Comparison of ENCODE assay signal across 24 cellular contexts in the genomic region with DNA sequence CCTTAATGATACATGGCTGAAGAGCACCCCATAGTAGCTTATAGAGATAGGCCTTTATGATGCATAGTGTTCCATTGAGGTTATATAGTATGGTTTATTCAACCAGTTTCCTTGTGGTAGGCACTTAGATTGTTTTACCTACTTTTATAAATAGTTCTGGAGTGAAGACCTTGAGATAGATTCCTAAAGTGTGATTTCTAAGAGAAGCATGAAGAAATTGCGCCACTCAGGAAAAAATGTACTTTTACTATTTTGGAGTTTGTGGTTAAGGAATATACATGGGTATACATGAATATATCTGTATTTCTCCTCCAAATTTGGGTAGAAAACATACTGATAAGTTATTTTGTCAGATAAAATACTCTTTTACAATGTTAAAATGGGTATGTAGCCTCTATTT.
DNase-seq lines count a peak whose midpoint lies in the region; ATAC-seq and TF ChIP-seq lines count a peak whose summit lies in the region.
"Had no signal": no experiment of that assay in that cellular context is flagged by ENCODE, and none has a peak within 500 bp of the region (broad histone marks: within the 10 kb centered on the region; RNA-seq: fewer than 3 reads in every experiment).

No MANE protein-coding gene starts in this region.

- H3K23ac ChIP-seq in mesenchymal stem cell (ENCODE audit: low read length in 2 of 2), result no peak overlapping the region

- no peak overlapping the region for H3K4me2 ChIP-seq in mesenchymal stem cell (ENCODE audit: low read length, poor library complexity, severe bottlenecking)

- no peak overlapping the region for H3K14ac ChIP-seq in mesenchymal stem cell (ENCODE audit: low read length in 2 of 2)

- no peak overlapping the region for H3K4me3 Mint-ChIP-seq in CD4-positive, CD25-positive, alpha-beta regulatory T cell
- H3K4me3 Mint-ChIP-seq in activated T-helper 1 cell treated with anti-CD3 and anti-CD28 coated beads, Interleukin-12 subunit alpha, Interleukin-12 subunit beta, Interleukin-2, Interleukin-4 antibody, amounts not matched to agents 30 ng/mL and 10 ng/mL and 1 ng/mL, durations not matched to agents 14 hours and 24 hours and 36 hours, result no peak overlapping the region
- H3K4me3 Mint-ChIP-seq in activated T-helper 17 cell treated with anti-CD3 and anti-CD28 coated beads, Interleukin-2, amount 50 U/mL, for 72 hours, result no peak overlapping the region
- H3K4me3 Mint-ChIP-seq: brain, nephron progenitor cell had no signal

- H2AK5ac ChIP-seq in mesenchymal stem cell (ENCODE audit: low read length, severe bottlenecking), result no peak overlapping the region

- no peak overlapping the region for H2BK5ac ChIP-seq in mesenchymal stem cell (ENCODE audit: low read depth, low read length, poor library complexity, severe bottlenecking)

- no peak overlapping the region for H3K27ac ChIP-seq in CD4-positive, CD25-positive, alpha-beta regulatory T cell (ENCODE audit: insufficient read depth, low read length, poor library complexity, severe bottlenecking)
- H3K27ac ChIP-seq in mesenchymal stem cell (ENCODE audit: low read length, poor library complexity, severe bottlenecking), result no peak overlapping the region
- H3K27ac ChIP-seq: esophagus muscularis mucosa, upper lobe of left lung had no signal

- H3K9ac ChIP-seq in mesenchymal stem cell (ENCODE audit: low read length), result no peak overlapping the region

- H4K8ac ChIP-seq in mesenchymal stem cell (ENCODE audit: low read length), result no peak overlapping the region

- H2AFZ ChIP-seq in mesenchymal stem cell (ENCODE audit: low read depth, low read length), result no peak overlapping the region

- no peaks in the 10 kb centered on the region for H3K9me3 ChIP-seq in CD4-positive, CD25-positive, alpha-beta regulatory T cell (ENCODE audit: control insufficient read depth in 2 of 2, low read length in 2 of 2)
- no peaks in the 10 kb centered on the region for H3K9me3 ChIP-seq in mesenchymal stem cell (ENCODE audit: control insufficient read depth, low read length)
- H3K9me3 ChIP-seq: esophagus muscularis mucosa, left ventricle myocardium inferior, upper lobe of left lung had no signal

- ATAC-seq in CD4-positive, CD25-positive, alpha-beta regulatory T cell (ENCODE audit: low read depth in 2 of 2), result no peak
- no peak for ATAC-seq in activated T-helper 17 cell treated with anti-CD3 and anti-CD28 coated beads, Interleukin-2, amount 50 U/mL, for 72 hours (replicated peaks)
- ATAC-seq: Panc1, sciatic nerve had no signal

- H3K27me3 Mint-ChIP-seq in CD4-positive, CD25-positive, alpha-beta regulatory T cell, result no peaks in the 10 kb centered on the region
- no peaks in the 10 kb centered on the region for H3K27me3 Mint-ChIP-seq in activated T-helper 1 cell treated with anti-CD3 and anti-CD28 coated beads, Interleukin-12 subunit alpha, Interleukin-12 subunit beta, Interleukin-2, Interleukin-4 antibody, amounts not matched to agents 30 ng/mL and 10 ng/mL and 1 ng/mL, durations not matched to agents 14 hours and 24 hours and 36 hours (ENCODE audit: insufficient read depth)
- H3K27me3 Mint-ChIP-seq in activated T-helper 17 cell treated with anti-CD3 and anti-CD28 coated beads, Interleukin-2, amount 50 U/mL, for 72 hours, result no peaks in the 10 kb centered on the region
- H3K27me3 Mint-ChIP-seq: brain had no signal

- H3K4me3 ChIP-seq in AG10803 (ENCODE audit: low read length) (no peak overlapping the region), mesenchymal stem cell (ENCODE audit: insufficient read depth in 1 of 2, low read depth in 1 of 2, low read length in 2 of 2) (no peak overlapping the region)
- H3K4me3 ChIP-seq in CD4-positive, CD25-positive, alpha-beta regulatory T cell (ENCODE audit: low read depth, low read length), result no peak overlapping the region
- H3K4me3 ChIP-seq: esophagus muscularis mucosa, left ventricle myocardium inferior, upper lobe of left lung had no signal

- H3K27me3 ChIP-seq in CD4-positive, CD25-positive, alpha-beta regulatory T cell (ENCODE audit: control insufficient read depth, insufficient read depth, low read length), result no peaks in the 10 kb centered on the region
- H3K27me3 ChIP-seq in mesenchymal stem cell (ENCODE audit: control insufficient read depth in 1 of 2, insufficient read depth in 1 of 2, low read length in 2 of 2), result no peaks in the 10 kb centered on the region
- H3K27me3 ChIP-seq: esophagus muscularis mucosa, upper lobe of left lung had no signal

- intact Hi-C loops in activated T-helper 1 cell treated with anti-CD3 and anti-CD28 coated beads, Interleukin-12 subunit alpha, Interleukin-12 subunit beta, Interleukin-2, Interleukin-4 antibody, amounts not matched to agents 30 ng/mL and 10 ng/mL and 1 ng/mL, durations not matched to agents 14 hours and 24 hours and 36 hours (cut with micrococcal nuclease), result no loop called here

- DNase-seq in AG10803 (ENCODE audit: low read depth) (peak; percentile 48), mesenchymal stem cell (peak; percentile 20), cerebellar cortex (ENCODE audit: low spot score) (no peak), DMS 273 treated with DMSO at 0.1 percent for 48 hours (lab: John Stamatoyannopoulos, UW) (no peak), GF-D8 (lab: John Stamatoyannopoulos, UW) (no peak)
- no peak for DNase-seq in CD4-positive, CD25-positive, alpha-beta regulatory T cell
- no peak for DNase-seq in activated T-helper 1 cell treated with anti-CD3 and anti-CD28 coated beads, Interleukin-12 subunit alpha, Interleukin-12 subunit beta, Interleukin-2, Interleukin-4 antibody, amounts not matched to agents 30 ng/mL and 10 ng/mL and 1 ng/mL, durations not matched to agents 14 hours and 24 hours and 36 hours (ENCODE audit: low spot score)
- DNase-seq: activated CD4-positive, CD25-positive, alpha-beta regulatory T cell treated with anti-CD3 and anti-CD28 coated beads, Interleukin-2, amount 50 U/mL, for 72 hours; effector memory CD4-positive, alpha-beta T cell; Kasumi-1; left ventricle myocardium inferior; NCI-H1694 treated with DMSO at 0.1 percent for 48 hours; NCI-H2171 treated with DMSO at 0.1 percent for 48 hours; NCI-H524; nephron progenitor cell; NK-92 treated with Interleukin-12 subunit alpha and Interleukin-12 subunit beta, amount 100 ng/mL, for 24 hours; SIG-M5; stimulated activated CD4-positive, alpha-beta T cell treated with anti-CD3 and anti-CD28 coated beads, Interleukin-15, amount 100 ng/mL, for 24 hours; upper lobe of left lung had no signal

- peaks cover 94% of the 10 kb centered on the region for H3K36me3 ChIP-seq in CD4-positive, CD25-positive, alpha-beta regulatory T cell (ENCODE audit: control insufficient read depth, insufficient read depth, low read length)
- peaks cover 22 to 95% of the 10 kb centered on the region in 2 experiments for H3K36me3 ChIP-seq in mesenchymal stem cell (ENCODE audit: control insufficient read depth in 1 of 2, insufficient read depth in 2 of 2, low read depth in 1 of 2, low read length in 2 of 2)

- H3K36me3 Mint-ChIP-seq in CD4-positive, CD25-positive, alpha-beta regulatory T cell, result peaks cover 71% of the 10 kb centered on the region
- H3K36me3 Mint-ChIP-seq in activated T-helper 1 cell treated with anti-CD3 and anti-CD28 coated beads, Interleukin-12 subunit alpha, Interleukin-12 subunit beta, Interleukin-2, Interleukin-4 antibody, amounts not matched to agents 30 ng/mL and 10 ng/mL and 1 ng/mL, durations not matched to agents 14 hours and 24 hours and 36 hours (ENCODE audit: low read depth), result peaks cover 53% of the 10 kb centered on the region
- no peaks in the 10 kb centered on the region for H3K36me3 Mint-ChIP-seq in activated T-helper 17 cell treated with anti-CD3 and anti-CD28 coated beads, Interleukin-2, amount 50 U/mL, for 72 hours (ENCODE audit: low read depth)

- TF ChIP-seq CTCF in AG10803 (conservative IDR thresholded peaks at IDR 0.05; ENCODE audit: low read length), result no peak

- H3K4me1 Mint-ChIP-seq in CD4-positive, CD25-positive, alpha-beta regulatory T cell, result peaks cover 17 to 39% (median 24%) of the 10 kb centered on the region in 4 donors
- peaks cover 31% of the 10 kb centered on the region for H3K4me1 Mint-ChIP-seq in activated T-helper 1 cell treated with anti-CD3 and anti-CD28 coated beads, Interleukin-12 subunit alpha, Interleukin-12 subunit beta, Interleukin-2, Interleukin-4 antibody, amounts not matched to agents 30 ng/mL and 10 ng/mL and 1 ng/mL, durations not matched to agents 14 hours and 24 hours and 36 hours (ENCODE audit: low read depth)
- peaks cover 21% of the 10 kb centered on the region for H3K4me1 Mint-ChIP-seq in activated T-helper 17 cell treated with anti-CD3 and anti-CD28 coated beads, Interleukin-2, amount 50 U/mL, for 72 hours
- H3K4me1 Mint-ChIP-seq: nephron progenitor cell had no signal

- no peaks in the 10 kb centered on the region for H3K4me1 ChIP-seq in CD4-positive, CD25-positive, alpha-beta regulatory T cell (ENCODE audit: control insufficient read depth, insufficient read depth, low read length, poor library complexity, severe bottlenecking)
- no peaks in the 10 kb centered on the region for H3K4me1 ChIP-seq in mesenchymal stem cell (ENCODE audit: control insufficient read depth, insufficient read depth, low read depth, low read length)

- H3K79me1 ChIP-seq in mesenchymal stem cell (replicated peaks; ENCODE audit: low read length, poor library complexity, severe bottlenecking), result peaks cover 9% of the 10 kb centered on the region

- 100% methylated on average over 1 of the region's 1 CpG for WGBS in mesenchymal stem cell

- H3K18ac ChIP-seq in mesenchymal stem cell (ENCODE audit: low read depth in 1 of 2, low read length in 2 of 2), result no peak overlapping the region

- H3K9me3 Mint-ChIP-seq in CD4-positive, CD25-positive, alpha-beta regulatory T cell, result peaks cover 0 to 2% (median 0%) of the 10 kb centered on the region in 7 donors
- no peaks in the 10 kb centered on the region for H3K9me3 Mint-ChIP-seq in activated T-helper 1 cell treated with anti-CD3 and anti-CD28 coated beads, Interleukin-12 subunit alpha, Interleukin-12 subunit beta, Interleukin-2, Interleukin-4 antibody, amounts not matched to agents 30 ng/mL and 10 ng/mL and 1 ng/mL, durations not matched to agents 14 hours and 24 hours and 36 hours
- no peaks in the 10 kb centered on the region for H3K9me3 Mint-ChIP-seq in activated T-helper 17 cell treated with anti-CD3 and anti-CD28 coated beads, Interleukin-2, amount 50 U/mL, for 72 hours
- H3K9me3 Mint-ChIP-seq: brain, nephron progenitor cell had no signal

- H2BK120ac ChIP-seq in mesenchymal stem cell (ENCODE audit: low read depth, low read length), result no peak overlapping the region

- peak overlapping the region in 2 of 3 donors; percentile 2 to 89 for H3K27ac Mint-ChIP-seq in CD4-positive, CD25-positive, alpha-beta regulatory T cell
- H3K27ac Mint-ChIP-seq in activated T-helper 1 cell treated with anti-CD3 and anti-CD28 coated beads, Interleukin-12 subunit alpha, Interleukin-12 subunit beta, Interleukin-2, Interleukin-4 antibody, amounts not matched to agents 30 ng/mL and 10 ng/mL and 1 ng/mL, durations not matched to agents 14 hours and 24 hours and 36 hours, result peak overlapping the region; percentile 41
- H3K27ac Mint-ChIP-seq in activated T-helper 17 cell treated with anti-CD3 and anti-CD28 coated beads, Interleukin-2, amount 50 U/mL, for 72 hours, result no peak overlapping the region

- no peak overlapping the region for H2BK12ac ChIP-seq in mesenchymal stem cell (ENCODE audit: low read length in 2 of 2)

- no peak overlapping the region for H2BK15ac ChIP-seq in mesenchymal stem cell (ENCODE audit: low read depth, poor library complexity, severe bottlenecking)

- H3K4ac ChIP-seq in mesenchymal stem cell (ENCODE audit: low read depth in 1 of 2, low read length in 2 of 2), result no peak overlapping the region

- H4K91ac ChIP-seq in mesenchymal stem cell (ENCODE audit: low read length), result no peak overlapping the region

Comparison
In these comparisons a context has a peak if more than half of its experiments do, and no peak if none do; other contexts are left out.
1. DNase-seq: peak in AG10803 (single experiment) and mesenchymal stem cell (single experiment); none in CD4-positive, CD25-positive, alpha-beta regulatory T cell (0 of 3), activated T-helper 1 cell treated with anti-CD3 and anti-CD28 coated beads, Interleukin-12 subunit alpha, Interleukin-12 subunit beta, Interleukin-2, Interleukin-4 antibody, amounts not matched to agents 30 ng/mL and 10 ng/mL and 1 ng/mL, durations not matched to agents 14 hours and 24 hours and 36 hours (single experiment), cerebellar cortex (single experiment), DMS 273 treated with DMSO at 0.1 percent for 48 hours (single experiment) and GF-D8 (single experiment).